In the genomic region with DNA sequence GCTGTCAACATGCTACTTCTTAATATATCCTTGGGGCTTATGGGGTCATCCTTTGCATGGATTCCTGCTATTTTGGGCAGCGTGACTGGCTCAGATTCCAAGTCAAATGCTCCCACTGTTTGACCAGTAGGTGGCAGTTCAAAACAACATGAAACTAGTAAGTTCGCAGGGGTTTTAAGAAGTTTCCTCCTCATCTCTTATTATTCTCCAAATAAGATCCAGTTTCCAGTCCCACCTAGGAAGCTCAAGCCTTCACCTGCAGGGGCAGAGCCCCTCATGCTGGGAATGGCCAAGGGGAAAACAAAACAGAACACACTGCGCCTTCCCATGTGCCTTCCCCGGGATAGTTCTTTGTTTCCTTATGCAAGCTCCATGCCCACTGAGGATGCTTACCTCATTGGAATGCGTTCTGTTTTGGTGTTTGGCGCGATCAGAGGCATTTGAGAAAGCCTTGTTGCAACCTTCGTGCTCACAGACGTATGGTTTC, we compare ENCODE assay signal across 9 cellular contexts.
A peak's percentile ranks its signal among the peaks of the same experiment; 100 is the strongest.
DNase-seq lines count a peak whose midpoint lies in the region; ATAC-seq and TF ChIP-seq lines count a peak whose summit lies in the region.
"Had no signal": no experiment of that assay in that cellular context is flagged by ENCODE, and none has a peak within 500 bp of the region (broad histone marks: within the 10 kb centered on the region; RNA-seq: fewer than 3 reads in every experiment).

No MANE protein-coding gene starts in this region.

- DNase-seq in DMS114 treated with DMSO at 0.1 percent for 48 hours (lab: John Stamatoyannopoulos, UW; ENCODE audit: unreplicated experiment) (peak; percentile 61), Karpas-422 (peak; percentile 59), ascending aorta (ENCODE audit: low spot score in 2 of 2) (no peak), iPS DF 19.7 (ENCODE audit: low read depth, low spot score) (peak; percentile 33), stromal cell of bone marrow (ENCODE audit: low read depth) (peak; percentile 51), NCI-H1417 treated with DMSO at 0.1 percent for 48 hours (lab: John Stamatoyannopoulos, UW) (no peak), posterior vena cava (ENCODE audit: low spot score) (no peak)
- DNase-seq: naive B cell had no signal

- H3K9me3 ChIP-seq in Karpas-422 (ENCODE audit: low read length), result no peaks in the 10 kb centered on the region
- H3K9me3 ChIP-seq in ascending aorta, result no peaks in the 10 kb centered on the region

- H3K27me3 ChIP-seq in Karpas-422 (ENCODE audit: low read length) (no peaks in the 10 kb centered on the region), ascending aorta (no peaks in the 10 kb centered on the region)

- H3K4me1 ChIP-seq in Karpas-422 (ENCODE audit: low read length), result no peaks in the 10 kb centered on the region
- peaks cover 0 to 9% of the 10 kb centered on the region in 2 donors for H3K4me1 ChIP-seq in ascending aorta

- H3K36me3 ChIP-seq in Karpas-422 (ENCODE audit: insufficient read depth, low read length) (no peaks in the 10 kb centered on the region), ascending aorta (peaks cover 0 to 3% of the 10 kb centered on the region in 2 donors)

- peak; percentile 35 to 76 (median 62) for TF ChIP-seq CTCF in ascending aorta (IDR thresholded peaks at IDR 0.05)

- H4K20me1 ChIP-seq in Karpas-422 (ENCODE audit: insufficient read depth, low read depth, low read length), result no peaks in the 10 kb centered on the region

- H3K9me2 ChIP-seq in Karpas-422 (replicated peaks; ENCODE audit: insufficient read depth, low read length), result no peaks in the 10 kb centered on the region

- H2AFZ ChIP-seq in Karpas-422 (ENCODE audit: low read length), result no peak overlapping the region

- H3K27ac ChIP-seq in Karpas-422 (ENCODE audit: low read length) (no peak overlapping the region), ascending aorta (no peak overlapping the region)

- no peak for ATAC-seq in HG03342 (IDR thresholded peaks at IDR 0.05; ENCODE audit: unreplicated experiment)

- no peak overlapping the region for H3K9ac ChIP-seq in Karpas-422 (ENCODE audit: low read length)

- H3K4me3 ChIP-seq in Karpas-422 (ENCODE audit: low read length) (no peak overlapping the region), ascending aorta (no peak overlapping the region)

- intact Hi-C loops in ascending aorta (cut with DNase I), result loop anchor here (2.0 to 10.0 kb wide), 4 partner anchors 34 to 865 kb away; a partner anchor contains a TSS
- intact Hi-C loops in posterior vena cava (cut with DNase I), result no loop called here

- no peak overlapping the region for H3K4me2 ChIP-seq in Karpas-422 (ENCODE audit: low read depth, low read length, poor library complexity, severe bottlenecking)

- H3K79me2 ChIP-seq in Karpas-422 (ENCODE audit: low read length), result no peaks in the 10 kb centered on the region

Comparison
In these comparisons a context has a peak if more than half of its experiments do, and no peak if none do; other contexts are left out.
1. DNase-seq: peak in DMS114 treated with DMSO at 0.1 percent for 48 hours (single experiment), Karpas-422 (single experiment), iPS DF 19.7 (single experiment) and stromal cell of bone marrow (single experiment); none in ascending aorta (0 of 2), NCI-H1417 treated with DMSO at 0.1 percent for 48 hours (single experiment) and posterior vena cava (single experiment).